ENCODE assay signal across 8 cellular contexts in genomic region chr16:17377360-17378324, GRCh38.
A peak's percentile ranks its signal among the peaks of the same experiment; 100 is the strongest.
DNase-seq lines count a peak whose midpoint lies in the region; ATAC-seq, FAIRE-seq and TF ChIP-seq lines count a peak whose summit lies in the region.

No MANE protein-coding gene starts in this region.

- ATAC-seq in GM18858 (IDR thresholded peaks at IDR 0.05; ENCODE audit: unreplicated experiment) (peak; percentile 54), HG03460 (IDR thresholded peaks at IDR 0.05; ENCODE audit: unreplicated experiment) (peak; percentile 68)
- peak; percentile 52 for ATAC-seq in effector memory CD8-positive, alpha-beta T cell (replicated peaks)

- H3K4me1 ChIP-seq in sigmoid colon (peaks cover 0 to 73% (median 68%) of the 10 kb centered on the region in 4 donors), kidney (ENCODE audit: control insufficient read depth in 1 of 2, insufficient read depth in 1 of 2, low read depth in 1 of 2, low read length in 2 of 2) (peaks cover 0 to 17% of the 10 kb centered on the region in 2 donors)

- H3K9me3 ChIP-seq in sigmoid colon (no peaks in the 10 kb centered on the region), kidney (ENCODE audit: control insufficient read depth in 1 of 2, low read length in 2 of 2) (no peaks in the 10 kb centered on the region)

- H3K4me3 Mint-ChIP-seq in effector memory CD8-positive, alpha-beta T cell, result no peak overlapping the region

- TF ChIP-seq CTCF in sigmoid colon (IDR thresholded peaks at IDR 0.05) (no peak), kidney (IDR thresholded peaks at IDR 0.05; ENCODE audit: borderline replicate concordance, extremely low read depth, insufficient read depth) (no peak)

- intact Hi-C loops in sigmoid colon (cut with DNase I), result loop anchor here (2.0 kb wide), 1 partner anchor 65 kb away; no protein-coding TSS in a partner anchor
- intact Hi-C loops in kidney (cut with DNase I), result no loop called here

- H3K27ac ChIP-seq in sigmoid colon (peak overlapping the region; percentile 86 to 97 (median 88)), kidney (ENCODE audit: low read depth in 2 of 2, low read length in 2 of 2) (no peak overlapping the region)

- TF ChIP-seq EP300 in sigmoid colon (IDR thresholded peaks at IDR 0.05), result peak in 1 of 4 donors; percentile 49

- peaks cover 35 to 41% of the 10 kb centered on the region in 2 donors for H3K4me1 Mint-ChIP-seq in effector memory CD8-positive, alpha-beta T cell (ENCODE audit: low read depth in 2 of 2)

- no peak for FAIRE-seq in kidney (lab: Jason Lieb, UNC)

- H3K27me3 Mint-ChIP-seq in effector memory CD8-positive, alpha-beta T cell, result no peaks in the 10 kb centered on the region

- H3K27me3 ChIP-seq in sigmoid colon, result no peaks in the 10 kb centered on the region

- no peaks in the 10 kb centered on the region for H3K9me3 Mint-ChIP-seq in effector memory CD8-positive, alpha-beta T cell

- TF ChIP-seq POLR2A in sigmoid colon (IDR thresholded peaks at IDR 0.05), result no peak

- WGBS in sigmoid colon, 2 donors, result 44 to 50% methylated on average over 11 of the region's 11 CpGs

- no peaks in the 10 kb centered on the region for H3K36me3 ChIP-seq in sigmoid colon
- H3K36me3 ChIP-seq in kidney (ENCODE audit: control insufficient read depth in 1 of 2, insufficient read depth in 2 of 2, low read length in 2 of 2), result no peaks in the 10 kb centered on the region

- no peak overlapping the region for H3K9ac ChIP-seq in kidney (ENCODE audit: low read length in 2 of 2)

- DNase-seq in effector memory CD8-positive, alpha-beta T cell, result no peak
- no peak for DNase-seq in sigmoid colon
- no peak for DNase-seq in cerebellar nuclear complex (lab: John Stamatoyannopoulos, UW)
- no peak for DNase-seq in kidney
- DNase-seq in T-helper 9 cell, result no peak
- no peak for DNase-seq in EL

- peak overlapping the region; percentile 16 to 68 for H3K27ac Mint-ChIP-seq in effector memory CD8-positive, alpha-beta T cell

- H3K4me3 ChIP-seq in sigmoid colon, result no peak overlapping the region
- no peak overlapping the region for H3K4me3 ChIP-seq in kidney (ENCODE audit: low read length in 2 of 2)

- H3K36me3 Mint-ChIP-seq in effector memory CD8-positive, alpha-beta T cell (ENCODE audit: insufficient read depth), result peaks cover 3% of the 10 kb centered on the region

Comparison
In these comparisons a context has a peak if more than half of its experiments do, and no peak if none do; other contexts are left out.
1. H3K27ac ChIP-seq: peak in sigmoid colon (4 of 4); none in kidney (0 of 2).
2. Peak in every context shown above with its lines, with median percentiles within 50 percentile points of each other: ATAC-seq.